8 cellular contexts compared by ENCODE assay signal in genomic region chr7:108415821-108416536, GRCh38. TPM values are rescaled to one million over a fixed set of nuclear protein-coding genes. Genes with fewer than 3 reads are reported as not detected.
DNase-seq lines count a peak whose midpoint lies in the region; ATAC-seq, FAIRE-seq and TF ChIP-seq lines count a peak whose summit lies in the region.

No MANE protein-coding gene starts in this region.

- peak; percentile 81 for ATAC-seq in HG02870 (IDR thresholded peaks at IDR 0.05; ENCODE audit: unreplicated experiment)
- peak; percentile 69 for ATAC-seq in activated T-helper 17 cell treated with anti-CD3 and anti-CD28 coated beads, Interleukin-2, amount 50 U/mL, for 72 hours (replicated peaks)

- no peaks in the 10 kb centered on the region for H3K4me1 Mint-ChIP-seq in activated T-helper 17 cell treated with anti-CD3 and anti-CD28 coated beads, Interleukin-2, amount 50 U/mL, for 72 hours

- peaks cover 58% of the 10 kb centered on the region for H3K27me3 Mint-ChIP-seq in activated T-helper 17 cell treated with anti-CD3 and anti-CD28 coated beads, Interleukin-2, amount 50 U/mL, for 72 hours

- H3K9me3 Mint-ChIP-seq in activated T-helper 17 cell treated with anti-CD3 and anti-CD28 coated beads, Interleukin-2, amount 50 U/mL, for 72 hours: no peaks in the 10 kb centered on the region

- H3K9me3 ChIP-seq in mesodermal cell (ENCODE audit: control insufficient read depth, low read length): no peaks in the 10 kb centered on the region

- no peak for TF ChIP-seq CTCF in coronary artery (IDR thresholded peaks at IDR 0.05)

- no peak overlapping the region for H3K4me3 ChIP-seq in mesodermal cell (ENCODE audit: extremely low read depth, insufficient read depth, low read length, poor library complexity, severe bottlenecking)
- no peak overlapping the region for H3K4me3 ChIP-seq in coronary artery

- H3K4me3 Mint-ChIP-seq in activated T-helper 17 cell treated with anti-CD3 and anti-CD28 coated beads, Interleukin-2, amount 50 U/mL, for 72 hours: no peak overlapping the region

- H3K27ac ChIP-seq in mesodermal cell (ENCODE audit: low read depth, low read length, severe bottlenecking) (peak overlapping the region; percentile 52), coronary artery (no peak overlapping the region)

- H3K27ac Mint-ChIP-seq in activated T-helper 17 cell treated with anti-CD3 and anti-CD28 coated beads, Interleukin-2, amount 50 U/mL, for 72 hours: no peak overlapping the region

- 79 to 87% methylated on average over 4 to 6 of the region's 8 CpGs for WGBS in mesodermal cell (ENCODE audit: insufficient coverage in 2 of 2), 2 experiments

- peak; percentile 93 for FAIRE-seq in GM18507 (lab: Jason Lieb, UNC)

- peaks cover 19% of the 10 kb centered on the region for H3K4me1 ChIP-seq in mesodermal cell (ENCODE audit: control insufficient read depth, insufficient read depth, low read length, poor library complexity, severe bottlenecking)

- DNase-seq in AML-193 (lab: John Stamatoyannopoulos, UW) (peak; percentile 74 to 79), GM18507 (ENCODE audit: extremely low spot score, insufficient read length, low read depth) (no peak), NCI-H146 treated with DMSO at 0.1 percent for 48 hours (lab: John Stamatoyannopoulos, UW; ENCODE audit: unreplicated experiment) (peak; percentile 39), coronary artery (ENCODE audit: low spot score) (no peak), mucosa of gallbladder (ENCODE audit: low spot score) (no peak)

- no peaks in the 10 kb centered on the region for H3K36me3 ChIP-seq in mesodermal cell (ENCODE audit: control insufficient read depth, insufficient read depth, low read length)

- H3K36me3 Mint-ChIP-seq in activated T-helper 17 cell treated with anti-CD3 and anti-CD28 coated beads, Interleukin-2, amount 50 U/mL, for 72 hours (ENCODE audit: low read depth): no peaks in the 10 kb centered on the region

RNA-seq across cellular contexts. Expression of gene NRCAM, which starts 40.3 kb away (rescaled TPM):
- total RNA-seq in activated T-helper 17 cell treated with anti-CD3 and anti-CD28 coated beads, Interleukin-2, amount 50 U/mL, for 72 hours: not detected
- 8.8 TPM for polyA plus RNA-seq in mesodermal cell (2013, experiment 1 of 2)
- 7.7 TPM for polyA plus RNA-seq in mesodermal cell (2013, experiment 2 of 2)
- total RNA-seq in mucosa of gallbladder: 38.2 TPM

Comparison
In these comparisons a context has a peak if more than half of its experiments do, and no peak if none do; other contexts are left out.
1. DNase-seq: peak in AML-193 (2 of 2) and NCI-H146 treated with DMSO at 0.1 percent for 48 hours (single experiment); none in GM18507 (single experiment), coronary artery (single experiment) and mucosa of gallbladder (single experiment).
2. RNA of gene NRCAM, which starts 40.3 kb away (total RNA-seq): 38.2 TPM in mucosa of gallbladder (single experiment); not detected in activated T-helper 17 cell treated with anti-CD3 and anti-CD28 coated beads, Interleukin-2, amount 50 U/mL, for 72 hours; every median in the first group is over 10 times any median in the second.